In genomic region chr4:172838108-172838507, GRCh38 we compare ENCODE assay signal across 33 cellular contexts.
"Had no signal": no experiment of that assay in that cellular context is flagged by ENCODE, and none has a peak within 500 bp of the region (broad histone marks: within the 10 kb centered on the region; RNA-seq: fewer than 3 reads in every experiment).

No MANE protein-coding gene starts in this region.

- H3K36me3 Mint-ChIP-seq: activated naive CD8-positive, alpha-beta T cell treated with anti-CD3 and anti-CD28 coated beads for 36 hours had no signal

- DNase-seq: activated CD4-positive, alpha-beta T cell treated with anti-CD3 and anti-CD28 coated beads, Interleukin-2, amount 10 ng/mL, durations not matched to agents 24 days and 14 days; activated CD4-positive, alpha-beta T cell treated with anti-CD3 and anti-CD28 coated beads, Interleukin-2, amount 50 U/mL, for 4 hours; activated CD8-positive, alpha-beta T cell treated with anti-CD3 and anti-CD28 coated beads for 36 hours; activated effector memory CD4-positive, alpha-beta T cell treated with anti-CD3 and anti-CD28 coated beads, Interleukin-2, amount 50 U/mL, for 16 hours; activated naive CD4-positive, alpha-beta T cell; activated naive CD4-positive, alpha-beta T cell treated with anti-CD3 and anti-CD28 coated beads, Interleukin-2, amount 50 U/mL, for 16 hours; activated naive CD8-positive, alpha-beta T cell treated with anti-CD3 and anti-CD28 coated beads for 36 hours; activated T-cell treated with anti-CD3 and anti-CD28 coated beads, Interleukin-2, amount 50 U/mL, for 1 hour; activated T-cell treated with anti-CD3 and anti-CD28 coated beads, Interleukin-2, amount 50 U/mL, for 72 hours; amniotic stem cell; aorta; brain microvascular endothelial cell; NCI-H1092 treated with DMSO at 0.1 percent for 48 hours; NCI-H1417 treated with DMSO at 0.1 percent for 48 hours; NCI-H187 treated with DMSO at 0.1 percent for 48 hours; NCI-H2081; NCI-H2171 treated with DMSO at 0.1 percent for 48 hours; NCI-H2227 treated with DMSO at 0.1 percent for 48 hours; NCI-H446 treated with DMSO at 0.1 percent for 48 hours; NCI-H524; NCI-H748 treated with DMSO at 0.1 percent for 48 hours; NK-92 treated with Interleukin-12 subunit alpha and Interleukin-12 subunit beta, amount 100 ng/mL, for 24 hours; PC-3; Peyer's patch; RPMI8226; SHP77 treated with DMSO at 0.1 percent for 48 hours; SW 1271; T1000; WERI-Rb-1 had no signal

- H3K27me3 Mint-ChIP-seq: activated CD4-positive, alpha-beta T cell treated with anti-CD3 and anti-CD28 coated beads, Interleukin-2, amount 10 ng/mL, durations not matched to agents 24 days and 14 days; activated naive CD8-positive, alpha-beta T cell treated with anti-CD3 and anti-CD28 coated beads for 36 hours; activated T-helper 17 cell treated with anti-CD3 and anti-CD28 coated beads, Interleukin-2, amount 50 U/mL, for 72 hours had no signal

- H3K27ac Mint-ChIP-seq: activated CD4-positive, alpha-beta T cell treated with anti-CD3 and anti-CD28 coated beads, Interleukin-2, amount 10 ng/mL, durations not matched to agents 24 days and 14 days; activated CD8-positive, alpha-beta T cell treated with anti-CD3 and anti-CD28 coated beads for 36 hours; activated naive CD8-positive, alpha-beta T cell treated with anti-CD3 and anti-CD28 coated beads for 36 hours; activated T-cell treated with anti-CD3 and anti-CD28 coated beads, Interleukin-2, amount 50 U/mL, for 72 hours; activated T-helper 17 cell treated with anti-CD3 and anti-CD28 coated beads, Interleukin-2, amount 50 U/mL, for 72 hours had no signal

- ATAC-seq: activated CD8-positive, alpha-beta T cell treated with anti-CD3 and anti-CD28 coated beads for 36 hours; activated T-cell treated with anti-CD3 and anti-CD28 coated beads, Interleukin-2, amount 50 U/mL, for 72 hours; activated T-helper 17 cell treated with anti-CD3 and anti-CD28 coated beads, Interleukin-2, amount 50 U/mL, for 72 hours; PC-3; SK-N-SH treated with all-trans-retinoic acid at 6 μM for 48 hours had no signal

- H3K36me3 ChIP-seq: brain microvascular endothelial cell, cardiac muscle cell, Peyer's patch, SJSA1, WERI-Rb-1 had no signal

- H3K4me3 ChIP-seq: cardiac muscle cell, Peyer's patch, SJSA1 had no signal

- H3K27me3 ChIP-seq: brain microvascular endothelial cell, cardiac muscle cell, Peyer's patch, SJSA1 had no signal

- H3K4me1 ChIP-seq: Peyer's patch, SJSA1 had no signal

- H3K27ac ChIP-seq: brain microvascular endothelial cell, cardiac muscle cell, Peyer's patch, SJSA1, WERI-Rb-1 had no signal

- H3K9me3 ChIP-seq: Peyer's patch, SJSA1 had no signal

- H3K4me1 Mint-ChIP-seq: activated CD4-positive, alpha-beta T cell treated with anti-CD3 and anti-CD28 coated beads, Interleukin-2, amount 10 ng/mL, durations not matched to agents 24 days and 14 days; activated naive CD8-positive, alpha-beta T cell treated with anti-CD3 and anti-CD28 coated beads for 36 hours; activated T-helper 17 cell treated with anti-CD3 and anti-CD28 coated beads, Interleukin-2, amount 50 U/mL, for 72 hours had no signal

- H3K9me3 Mint-ChIP-seq: activated CD4-positive, alpha-beta T cell treated with anti-CD3 and anti-CD28 coated beads, Interleukin-2, amount 10 ng/mL, durations not matched to agents 24 days and 14 days; activated CD8-positive, alpha-beta T cell treated with anti-CD3 and anti-CD28 coated beads for 36 hours; activated naive CD8-positive, alpha-beta T cell treated with anti-CD3 and anti-CD28 coated beads for 36 hours; activated T-cell treated with anti-CD3 and anti-CD28 coated beads, Interleukin-2, amount 50 U/mL, for 72 hours; activated T-helper 17 cell treated with anti-CD3 and anti-CD28 coated beads, Interleukin-2, amount 50 U/mL, for 72 hours had no signal

- H3K4me3 Mint-ChIP-seq: activated CD4-positive, alpha-beta T cell treated with anti-CD3 and anti-CD28 coated beads, Interleukin-2, amount 10 ng/mL, durations not matched to agents 24 days and 14 days; activated CD8-positive, alpha-beta T cell treated with anti-CD3 and anti-CD28 coated beads for 36 hours; activated naive CD8-positive, alpha-beta T cell treated with anti-CD3 and anti-CD28 coated beads for 36 hours; activated T-cell treated with anti-CD3 and anti-CD28 coated beads, Interleukin-2, amount 50 U/mL, for 72 hours; activated T-helper 17 cell treated with anti-CD3 and anti-CD28 coated beads, Interleukin-2, amount 50 U/mL, for 72 hours had no signal
